Comparison of ENCODE assay signal across 28 cellular contexts in genomic region chr12:89650239-89650638, GRCh38.
"Had no signal": no experiment of that assay in that cellular context is flagged by ENCODE, and none has a peak within 500 bp of the region (broad histone marks: within the 10 kb centered on the region; RNA-seq: fewer than 3 reads in every experiment).

No MANE protein-coding gene starts in this region.

- H3K9me3 ChIP-seq: esophagus squamous epithelium, gastroesophageal sphincter, lower lobe of right lung, tibial nerve had no signal

- H3K9ac ChIP-seq: neural progenitor cell had no signal

- H2AFZ ChIP-seq: neural progenitor cell had no signal

- DNase-seq: activated CD4-positive, alpha-beta T cell treated with anti-CD3 and anti-CD28 coated beads for 36 hours; activated CD4-positive, CD25-positive, alpha-beta regulatory T cell; activated CD8-positive, alpha-beta memory T cell treated with anti-CD3 and anti-CD28 coated beads, Interleukin-2, amount 10 ng/mL, durations not matched to agents 7 days and 5 days; activated CD8-positive, alpha-beta T cell treated with anti-CD3 and anti-CD28 coated beads, Interleukin-2, amount 10 ng/mL, durations not matched to agents 7 days and 5 days; activated effector memory CD4-positive, alpha-beta T cell treated with anti-CD3 and anti-CD28 coated beads, Interleukin-2, amount 50 U/mL, for 16 hours; activated naive CD4-positive, alpha-beta T cell treated with anti-CD3 and anti-CD28 coated beads, Interleukin-2, amount 10 ng/mL, durations not matched to agents 7 days and 5 days; activated naive CD8-positive, alpha-beta T cell treated with anti-CD3 and anti-CD28 coated beads, Interleukin-2, amount 10 ng/mL, durations not matched to agents 7 days and 5 days; activated T-cell treated with anti-CD3 and anti-CD28 coated beads for 4 hours; amniotic stem cell; central memory CD4-positive, alpha-beta T cell; effector CD4-positive, alpha-beta T cell; esophagus squamous epithelium; hypothalamus; immature natural killer cell; kidney glomerular epithelial cell; lower lobe of right lung; mesendoderm; natural killer cell; occipital lobe; right cardiac atrium; stimulated activated CD4-positive, alpha-beta T cell treated with anti-CD3 and anti-CD28 coated beads, Interleukin-2, amount 100 ng/mL, for 48 hours; stimulated activated naive CD4-positive, alpha-beta T cell treated with Interleukin-2 at 50 U/mL for 16 hours had no signal

- FAIRE-seq: endometrium had no signal

- H3K27me3 ChIP-seq: esophagus squamous epithelium, gastroesophageal sphincter, neural progenitor cell, tibial nerve had no signal

- H3K4me2 ChIP-seq: neural progenitor cell had no signal

- H3K4me3 ChIP-seq: esophagus squamous epithelium, gastroesophageal sphincter, lower lobe of right lung, neural progenitor cell, tibial nerve had no signal

- H3K27ac ChIP-seq: epithelial cell of prostate, esophagus squamous epithelium, gastroesophageal sphincter, lower lobe of right lung, neural progenitor cell, tibial nerve had no signal

- ATAC-seq: activated CD4-positive, alpha-beta T cell treated with anti-CD3 and anti-CD28 coated beads for 36 hours; activated CD8-positive, alpha-beta memory T cell treated with anti-CD3 and anti-CD28 coated beads, Interleukin-2, amount 10 ng/mL, durations not matched to agents 7 days and 5 days; activated CD8-positive, alpha-beta T cell treated with anti-CD3 and anti-CD28 coated beads, Interleukin-2, amount 10 ng/mL, durations not matched to agents 7 days and 5 days; gastroesophageal sphincter; left lobe of liver; lower lobe of right lung; natural killer cell; right cardiac atrium had no signal

- H3K36me3 ChIP-seq: lower lobe of right lung had no signal
